8 cellular contexts compared by ENCODE assay signal in genomic region chr1:86429830-86430229, GRCh38. TPM values are rescaled to one million over a fixed set of nuclear protein-coding genes. Genes with fewer than 3 reads are reported as not detected.
DNase-seq lines count a peak whose midpoint lies in the region; ATAC-seq and TF ChIP-seq lines count a peak whose summit lies in the region.

No MANE protein-coding gene starts in this region.

- no peak overlapping the region for H3K9ac ChIP-seq in OCI-LY3 (ENCODE audit: low read length)

- H4K20me1 ChIP-seq in OCI-LY3 (ENCODE audit: insufficient read depth, low read length) (no peaks in the 10 kb centered on the region), osteoblast (ENCODE audit: insufficient read depth, low read length) (no peaks in the 10 kb centered on the region)

- H3K4me2 ChIP-seq in OCI-LY3 (ENCODE audit: low read length), result peak overlapping the region; percentile 21; the same call in 1 of the 2 replicates
- peak overlapping the region; percentile 39 for H3K4me2 ChIP-seq in osteoblast (ENCODE audit: insufficient read depth, low read length)

- no peak overlapping the region for H3K27ac Mint-ChIP-seq in type B pancreatic cell

- H3K36me3 ChIP-seq in OCI-LY3 (replicated peaks; ENCODE audit: low read depth, low read length) (no peaks in the 10 kb centered on the region), osteoblast (ENCODE audit: insufficient read depth, low read length) (no peaks in the 10 kb centered on the region)

- DNase-seq in COLO829 (ENCODE audit: low spot score) (peak; percentile 58), epithelial cell of prostate (ENCODE audit: low read depth, low spot score) (peak; percentile 73), osteoblast (ENCODE audit: insufficient read length, low spot score, missing footprints) (peak; percentile 83), NCI-H187 treated with DMSO at 0.1 percent for 48 hours (lab: John Stamatoyannopoulos, UW) (no peak), type B pancreatic cell (ENCODE audit: extremely low spot score, unreplicated experiment) (no peak)

- 0 out of 2 replicates have a peak, but pooled peaks cover 3% of the 10 kb centered on the region for H3K27me3 ChIP-seq in OCI-LY3 (ENCODE audit: low read depth, low read length)
- no peaks in the 10 kb centered on the region for H3K27me3 ChIP-seq in osteoblast (ENCODE audit: insufficient read depth, low read length)

- H3K36me3 Mint-ChIP-seq in type B pancreatic cell, result no peaks in the 10 kb centered on the region

- H3K4me1 ChIP-seq in OCI-LY3 (ENCODE audit: low read length) (peaks cover 8% of the 10 kb centered on the region), osteoblast (ENCODE audit: insufficient read depth, low read length) (peaks cover 18% of the 10 kb centered on the region)

- H3K27ac ChIP-seq in OCI-LY3 (ENCODE audit: low read length) (no peak overlapping the region), epithelial cell of prostate (peak overlapping the region; percentile 98), osteoblast (ENCODE audit: low read depth, low read length) (peak overlapping the region; percentile 82)

- no peaks in the 10 kb centered on the region for H3K27me3 Mint-ChIP-seq in type B pancreatic cell

- H3K4me3 ChIP-seq in OCI-LY3 (ENCODE audit: low read length) (no peak overlapping the region), osteoblast (ENCODE audit: insufficient read depth, low read length) (no peak overlapping the region)

- H3K4me1 Mint-ChIP-seq in type B pancreatic cell (ENCODE audit: unreplicated experiment), result no peaks in the 10 kb centered on the region

- H2AFZ ChIP-seq in OCI-LY3 (ENCODE audit: low read depth, low read length), result peak overlapping the region; percentile 39; the same call in 1 of the 2 replicates
- H2AFZ ChIP-seq in osteoblast (ENCODE audit: low read length), result peak overlapping the region; percentile 83

- TF ChIP-seq CTCF in OCI-LY3 (IDR thresholded peaks at IDR 0.05; ENCODE audit: low read depth, low read length), result no peak
- no peak for TF ChIP-seq CTCF in osteoblast (IDR thresholded peaks at IDR 0.05; ENCODE audit: extremely low read depth, low read depth, low read length)
- TF ChIP-seq CTCF in type B pancreatic cell (conservative IDR thresholded peaks at IDR 0.05), result no peak

- H3K79me2 ChIP-seq in OCI-LY3 (ENCODE audit: low read length) (no peaks in the 10 kb centered on the region), osteoblast (ENCODE audit: insufficient read depth, low read length) (no peaks in the 10 kb centered on the region)

- no peak overlapping the region for H3K4me3 Mint-ChIP-seq in type B pancreatic cell

- H3K9me3 ChIP-seq in OCI-LY3 (ENCODE audit: insufficient read depth, low read length) (no peaks in the 10 kb centered on the region), osteoblast (ENCODE audit: low read depth, low read length) (no peaks in the 10 kb centered on the region)

- no peaks in the 10 kb centered on the region for H3K9me3 Mint-ChIP-seq in type B pancreatic cell

- ATAC-seq in GM21825 (IDR thresholded peaks at IDR 0.05; ENCODE audit: unreplicated experiment) (no peak), GM18868 (IDR thresholded peaks at IDR 0.05; ENCODE audit: unreplicated experiment) (no peak)

RNA-seq across cellular contexts. Expression of gene CLCA2, which starts 5.9 kb away (rescaled TPM):
- total RNA-seq in osteoblast (2.2 and 5.3 TPM in 2 replicates), type B pancreatic cell (ENCODE audit: low replicate concordance) (0.60 and 3.8 TPM in 2 replicates)

RNA-seq across cellular contexts. Expression of gene ODF2L, which starts 33.7 kb away (rescaled TPM):
- total RNA-seq in osteoblast (79.3 and 87.6 TPM in 2 replicates), type B pancreatic cell (ENCODE audit: low replicate concordance) (46.9 and 54.3 TPM in 2 replicates)

RNA-seq across cellular contexts. Expression of gene CLCA1, which starts 38.9 kb away (rescaled TPM):
- not detected in 2 replicates for total RNA-seq in osteoblast
- 4.9 and 10.1 TPM in 2 replicates for total RNA-seq in type B pancreatic cell (ENCODE audit: low replicate concordance)

Comparison
In these comparisons a context has a peak if more than half of its experiments do, and no peak if none do; other contexts are left out.
1. DNase-seq: peak in COLO829 (single experiment), epithelial cell of prostate (single experiment) and osteoblast (single experiment); none in NCI-H187 treated with DMSO at 0.1 percent for 48 hours (single experiment) and type B pancreatic cell (single experiment).